ENCODE assay signal across 32 cellular contexts in the genomic region with DNA sequence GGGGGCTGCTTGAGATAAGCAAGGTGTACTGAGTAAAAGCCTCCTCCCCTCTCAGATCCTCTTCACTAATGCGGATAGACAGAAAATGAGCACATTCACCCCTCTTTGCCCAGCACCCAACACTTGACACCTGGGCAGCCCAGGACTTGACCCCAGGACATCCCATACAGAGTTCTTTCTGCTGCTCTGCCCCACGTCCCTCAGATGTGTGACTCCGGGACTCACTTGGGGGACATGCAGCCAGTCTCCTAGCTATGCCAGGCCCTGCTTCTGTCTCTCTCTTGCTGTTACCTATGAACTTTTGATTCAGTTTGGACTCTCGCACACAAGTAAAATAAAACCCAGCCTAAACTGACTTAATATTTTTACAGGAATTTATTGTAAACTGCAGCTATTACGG.
"Had no signal": no experiment of that assay in that cellular context is flagged by ENCODE, and none has a peak within 500 bp of the region (broad histone marks: within the 10 kb centered on the region; RNA-seq: fewer than 3 reads in every experiment).

No MANE protein-coding gene starts in this region.

- H3K4me3 ChIP-seq: MG63 had no signal

- H3K27ac ChIP-seq: KMS-11 had no signal

- H3K9me3 ChIP-seq: MG63 had no signal

- H3K27me3 ChIP-seq: MG63 had no signal

- DNase-seq: Kasumi-1, KG1, MG63, MM.1S, NCI-H1048, NCI-H1092, NCI-H1092 treated with DMSO at 0.1 percent for 48 hours, NCI-H1105, NCI-H1105 treated with DMSO at 0.1 percent for 48 hours, NCI-H1417, NCI-H1417 treated with DMSO at 0.1 percent for 48 hours, NCI-H1436, NCI-H1436 treated with DMSO at 0.1 percent for 48 hours, NCI-H146, NCI-H1694, NCI-H1694 treated with DMSO at 0.1 percent for 48 hours, NCI-H187, NCI-H187 treated with DMSO at 0.1 percent for 48 hours, NCI-H1930, NCI-H2029, NCI-H2029 treated with DMSO at 0.1 percent for 48 hours, NCI-H2081, NCI-H2081 treated with DMSO at 0.1 percent for 48 hours, NCI-H2107, NCI-H2171, NCI-H2171 treated with DMSO at 0.1 percent for 48 hours, NCI-H2227 treated with DMSO at 0.1 percent for 48 hours, NCI-H226, NCI-H345, NCI-H446, NCI-H446 treated with DMSO at 0.1 percent for 48 hours had no signal
